In the genomic region with DNA sequence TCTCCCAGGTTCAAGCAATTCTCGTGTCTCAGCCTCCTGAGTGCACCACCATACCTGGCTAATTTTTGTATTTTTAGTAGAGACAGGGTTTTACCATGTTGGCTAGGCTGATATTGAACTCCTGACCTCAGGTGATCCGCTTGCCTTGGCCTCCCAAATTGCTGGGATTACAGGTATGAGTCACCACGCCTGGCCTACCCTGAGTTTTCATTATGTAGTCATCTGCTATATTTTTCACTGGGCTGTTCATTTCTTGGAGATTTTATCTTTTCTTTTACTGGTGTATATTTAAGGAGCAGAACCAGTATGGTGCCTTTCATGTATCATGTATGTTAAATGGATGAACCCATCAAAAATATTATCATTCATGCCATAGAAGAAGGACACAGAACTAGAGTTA, we compare ENCODE assay signal across 16 cellular contexts.
A peak's percentile ranks its signal among the peaks of the same experiment; 100 is the strongest.
DNase-seq lines count a peak whose midpoint lies in the region; ATAC-seq, FAIRE-seq and TF ChIP-seq lines count a peak whose summit lies in the region.
"Had no signal": no experiment of that assay in that cellular context is flagged by ENCODE, and none has a peak within 500 bp of the region (broad histone marks: within the 10 kb centered on the region; RNA-seq: fewer than 3 reads in every experiment).

No MANE protein-coding gene starts in this region.

- FAIRE-seq in A549 (lab: Jason Lieb, UNC), result no peak
- FAIRE-seq: A204.1 had no signal

- DNase-seq in A549 (ENCODE audit: low read depth in 1 of 2, low spot score in 1 of 2) (no peak), ELR (ENCODE audit: low read depth) (peak; percentile 35), SJCRH30 (peak in 1 of 2 experiments; percentile 7), kidney tubule cell (ENCODE audit: low spot score) (peak; percentile 11), NCI-H748 (lab: John Stamatoyannopoulos, UW; ENCODE audit: unreplicated experiment) (no peak)
- DNase-seq: BE2C; CD4-positive, alpha-beta memory T cell; DMS79; EL; GDM1; HCEC 1CT had no signal

- H3K4me1 ChIP-seq in A549 (no peaks in the 10 kb centered on the region), SJCRH30 (peaks cover 50% of the 10 kb centered on the region)
- H3K4me1 ChIP-seq: BE2C had no signal

- CTCF ChIA-PET in A549 (lab: Yijun Ruan, JAX), result no interaction called here

- POLR2A ChIA-PET in A549 (lab: Yijun Ruan, JAX), result no interaction called here

- no peak for TF ChIP-seq RAD21 in A549 (conservative IDR thresholded peaks at IDR 0.05 in 1 of 2, IDR thresholded peaks at IDR 0.05 in 1 of 2)

- no peak overlapping the region for H3K27ac ChIP-seq in A549
- peak overlapping the region; percentile 25 for H3K27ac ChIP-seq in SJCRH30
- H3K27ac ChIP-seq: C4-2B had no signal

- no peak overlapping the region for H3K4me2 ChIP-seq in A549

- H3K9me3 ChIP-seq in A549 (no peaks in the 10 kb centered on the region), SJCRH30 (replicated peaks) (no peaks in the 10 kb centered on the region)
- H3K9me3 ChIP-seq: BE2C had no signal

- H3K4me3 ChIP-seq in A549 (no peak overlapping the region), SJCRH30 (no peak overlapping the region)

- TF ChIP-seq POLR2A in A549 (IDR thresholded peaks at IDR 0.05; ENCODE audit: low read length), result no peak

- ATAC-seq in A549 (no peak), HG03045 (IDR thresholded peaks at IDR 0.05; ENCODE audit: unreplicated experiment) (no peak), HG03159 (IDR thresholded peaks at IDR 0.05; ENCODE audit: unreplicated experiment) (no peak), HG02852 (IDR thresholded peaks at IDR 0.05; ENCODE audit: unreplicated experiment) (no peak)

- H3K27me3 ChIP-seq in SJCRH30, result no peaks in the 10 kb centered on the region
- H3K27me3 ChIP-seq: BE2C had no signal

- no peak for TF ChIP-seq CTCF in A549 (IDR thresholded peaks at IDR 0.05)

- whole genome bisulfite sequencing in A549 (ENCODE audit: missing lambda C conversion rate), result 69% methylated on average over 3 of the region's 3 CpGs

- H3K36me3 ChIP-seq in SJCRH30, result no peaks in the 10 kb centered on the region
- H3K36me3 ChIP-seq: BE2C had no signal

- TF ChIP-seq EP300 in A549 (IDR thresholded peaks at IDR 0.05), result no peak

TF ChIP-seq in A549, 52 proteins besides CTCF, POLR2A, EP300 and RAD21:
- TF ChIP-seq FOSL2 (IDR thresholded peaks at IDR 0.05), result no peak
- TF ChIP-seq FOSL2 (CRISPR knock-in tag; IDR thresholded peaks at IDR 0.05), result peak; percentile 21; the same call in 1 of the 2 replicates
- TF ChIP-seq ATOH8 (CRISPR knock-in tag; IDR thresholded peaks at IDR 0.05; ENCODE audit: low read depth), result no peak

Comparison
In these comparisons a context has a peak if more than half of its experiments do, and no peak if none do; other contexts are left out.
1. DNase-seq: peak in ELR (single experiment) and kidney tubule cell (single experiment); none in A549 (0 of 2) and NCI-H748 (single experiment).